ENCODE assay signal across 8 cellular contexts in the genomic region with DNA sequence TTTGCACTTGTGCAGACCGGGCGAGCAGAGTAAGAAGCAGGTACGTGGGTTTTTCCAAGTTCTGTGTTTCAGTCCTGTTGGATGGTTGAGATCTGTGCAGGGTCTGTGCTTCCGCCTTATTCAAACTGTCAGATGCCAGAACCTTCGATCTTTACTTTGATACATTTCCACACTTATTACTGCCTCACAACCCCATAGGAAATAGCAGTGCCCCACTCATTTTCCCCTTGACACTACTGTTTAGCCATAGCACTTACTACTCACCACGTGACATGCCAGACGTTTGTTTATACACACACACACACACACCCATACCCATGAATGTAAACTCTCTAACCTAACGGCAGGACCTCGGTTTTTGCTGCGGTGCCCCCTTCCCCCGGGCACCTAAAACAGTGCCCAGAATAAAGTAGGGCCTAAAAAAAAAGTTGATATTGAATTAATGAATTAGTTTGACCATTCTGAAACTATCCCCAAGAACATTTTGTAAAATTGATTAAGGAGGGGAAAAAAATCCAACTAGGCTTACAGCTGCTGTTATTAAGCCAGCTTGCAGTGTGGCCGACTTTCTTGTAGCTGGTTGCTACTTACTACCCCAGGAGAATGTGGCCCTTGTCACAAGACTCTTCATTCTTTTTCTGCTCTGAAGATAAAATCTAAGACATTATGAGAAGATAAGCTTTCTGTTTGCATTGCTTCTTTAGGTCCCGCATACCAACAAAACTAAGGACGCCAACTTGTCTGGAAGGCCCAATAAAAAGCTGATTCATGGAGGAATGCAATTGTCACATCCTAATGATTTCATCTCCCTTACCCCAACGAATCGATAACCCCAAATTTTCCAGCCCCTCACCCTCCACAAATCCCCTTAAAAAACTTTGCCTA. TPM values are rescaled to one million over a fixed set of nuclear protein-coding genes. Genes with fewer than 3 reads are reported as not detected.
DNase-seq lines count a peak whose midpoint lies in the region; ATAC-seq and TF ChIP-seq lines count a peak whose summit lies in the region.

No MANE protein-coding gene starts in this region.

- TSS peak; percentile 77 for BruUV-seq in HCT116 (replicated peaks; lab: Mats Ljungman, UMichigan)

- peaks cover 11% of the 10 kb centered on the region for H3K79me2 ChIP-seq in HCT116 (ENCODE audit: insufficient read depth, low read length)

- no peaks in the 10 kb centered on the region for H4K20me1 ChIP-seq in HCT116 (ENCODE audit: insufficient read depth)

- H3K4me1 ChIP-seq in HCT116 (ENCODE audit: control insufficient read depth in 1 of 2, insufficient read depth in 2 of 2, low read length in 2 of 2) (peaks cover 13 to 21% of the 10 kb centered on the region in 2 experiments), stomach smooth muscle (ENCODE audit: control insufficient read depth, insufficient read depth, low read length) (peaks cover 15% of the 10 kb centered on the region)

- TF ChIP-seq POLR2A in HCT116 (IDR thresholded peaks at IDR 0.05; ENCODE audit: borderline replicate concordance, extremely low read depth, insufficient read depth, insufficient read length) = peak; percentile 86

- H3K9me3 ChIP-seq in HCT116 (ENCODE audit: control insufficient read depth in 1 of 2, insufficient read depth in 1 of 2, low read depth in 1 of 2, low read length in 2 of 2) (no peaks in the 10 kb centered on the region), stomach smooth muscle (ENCODE audit: control insufficient read depth in 2 of 2, low read length in 2 of 2) (no peaks in the 10 kb centered on the region)

- peak overlapping the region; percentile 66 for H2AFZ ChIP-seq in HCT116 (ENCODE audit: low read depth, low read length, poor library complexity, severe bottlenecking)

- peak; percentile 56 for ATAC-seq in HCT116

- peak overlapping the region; percentile 76 to 93 for H3K4me3 ChIP-seq in HCT116 (replicated peaks in 1 of 2; ENCODE audit: low read depth in 1 of 2, low read length in 2 of 2)
- H3K4me3 ChIP-seq in stomach smooth muscle (ENCODE audit: low read length in 2 of 2) = peak overlapping the region; percentile 85 to 97

- no peaks in the 10 kb centered on the region for H3K9me2 ChIP-seq in HCT116 (ENCODE audit: insufficient read depth)

- no peak for TF ChIP-seq RAD21 in HCT116 (IDR thresholded peaks at IDR 0.05; ENCODE audit: low read depth)

- H3K4me1 Mint-ChIP-seq in T-helper 1 cell treated with Interleukin-12 subunit alpha and Interleukin-12 subunit beta and Interleukin-4 antibody, amounts not matched to agents 30 μg/mL and 1 μg/mL, for 36 hours (ENCODE audit: low read depth) = peaks cover 43% of the 10 kb centered on the region

- H3K27ac ChIP-seq in HCT116 (ENCODE audit: low read depth, low read length) = peak overlapping the region; percentile 94
- H3K27ac ChIP-seq in stomach smooth muscle (ENCODE audit: low read length) = peak overlapping the region; percentile 94

- intact Hi-C loops in HCT116 (cut with micrococcal nuclease) = loop anchor here (5.0 kb wide), 2 partner anchors 71 to 151 kb away; a partner anchor contains a TSS

- peak overlapping the region; percentile 95 for H3K27ac Mint-ChIP-seq in T-helper 1 cell treated with Interleukin-12 subunit alpha and Interleukin-12 subunit beta and Interleukin-4 antibody, amounts not matched to agents 30 μg/mL and 1 μg/mL, for 36 hours

- CTCF ChIA-PET in HCT116 (lab: Charles Lee) = interaction anchor here (0.7 to 2.3 kb wide), 5 partner anchors 16 to 206 kb away, joined by 3 to 11 read pairs (median 5); a partner anchor contains a TSS

- H3K4me3 Mint-ChIP-seq in T-helper 1 cell treated with Interleukin-12 subunit alpha and Interleukin-12 subunit beta and Interleukin-4 antibody, amounts not matched to agents 30 μg/mL and 1 μg/mL, for 36 hours = peak overlapping the region; percentile 96

- peak overlapping the region; percentile 85 for H3K4me2 ChIP-seq in HCT116 (ENCODE audit: low read length)

- DNase-seq in T-helper 1 cell = no peak
- DNase-seq in HCT116 (ENCODE audit: low read depth, low spot score) = no peak
- DNase-seq in NCI-H146 (lab: John Stamatoyannopoulos, UW) = peak; percentile 59
- DNase-seq in astrocyte of the hippocampus (ENCODE audit: low read depth, low spot score) = peak; percentile 25
- DNase-seq in iris pigment epithelial cell (ENCODE audit: low read depth) = peak; percentile 17
- no peak for DNase-seq in HPDE6-E6E7 (ENCODE audit: extremely low spot score)

- H3K27me3 Mint-ChIP-seq in T-helper 1 cell treated with Interleukin-12 subunit alpha and Interleukin-12 subunit beta and Interleukin-4 antibody, amounts not matched to agents 30 μg/mL and 1 μg/mL, for 36 hours (ENCODE audit: low read depth) = no peaks in the 10 kb centered on the region

- RAD21 ChIA-PET in HCT116 (lab: Charles Lee; ENCODE audit: low non-redundant PET in 1 of 2, low total read pairs in 2 of 2, uncharacterized antibody in 2 of 2, unreplicated experiment in 2 of 2) = no interaction called here

- H3K27me3 ChIP-seq in HCT116 (ENCODE audit: insufficient read depth, low read length) (no peaks in the 10 kb centered on the region), stomach smooth muscle (ENCODE audit: control insufficient read depth in 1 of 2, insufficient read depth in 2 of 2, low read length in 2 of 2) (no peaks in the 10 kb centered on the region)

- TF ChIP-seq CTCF in HCT116 (IDR thresholded peaks at IDR 0.05 in 2 of 3, conservative IDR thresholded peaks at IDR 0.05 in 1 of 3; ENCODE audit: borderline replicate concordance in 1 of 3, insufficient read depth in 1 of 3, low read depth in 2 of 3, low read length in 2 of 3) = no peak

- H3K9ac ChIP-seq in HCT116 (ENCODE audit: low read length) (peak overlapping the region; percentile 82), stomach smooth muscle (ENCODE audit: low read length in 2 of 2) (peak overlapping the region; percentile 97)

- H3K9me3 Mint-ChIP-seq in T-helper 1 cell treated with Interleukin-12 subunit alpha and Interleukin-12 subunit beta and Interleukin-4 antibody, amounts not matched to agents 30 μg/mL and 1 μg/mL, for 36 hours = no peaks in the 10 kb centered on the region

- POLR2A ChIA-PET in HCT116 (lab: Charles Lee) = interaction anchor here (0.6 to 2.1 kb wide), 4 partner anchors 12 to 246 kb away, joined by 3 to 11 read pairs (median 6); no protein-coding TSS in a partner anchor

- no peaks in the 10 kb centered on the region for H3K36me3 ChIP-seq in HCT116 (ENCODE audit: control insufficient read depth in 1 of 2, insufficient read depth in 2 of 2, low read length in 2 of 2)
- H3K36me3 ChIP-seq in stomach smooth muscle (ENCODE audit: control insufficient read depth in 2 of 2, insufficient read depth in 2 of 2, low read length in 2 of 2) = no peaks in the 10 kb centered on the region

- H3K36me3 Mint-ChIP-seq in T-helper 1 cell treated with Interleukin-12 subunit alpha and Interleukin-12 subunit beta and Interleukin-4 antibody, amounts not matched to agents 30 μg/mL and 1 μg/mL, for 36 hours (ENCODE audit: low read depth) = peaks cover 24% of the 10 kb centered on the region

TF ChIP-seq in HCT116, 20 proteins besides CTCF, POLR2A, EP300 and RAD21:
- peak; percentile 86 for TF ChIP-seq SIN3A (IDR thresholded peaks at IDR 0.05; ENCODE audit: low read depth)
- TF ChIP-seq SP1 (IDR thresholded peaks at IDR 0.05; ENCODE audit: low read depth) = peak; percentile 8; the same call in 1 of the 2 replicates
- TF ChIP-seq, protein P1, sequence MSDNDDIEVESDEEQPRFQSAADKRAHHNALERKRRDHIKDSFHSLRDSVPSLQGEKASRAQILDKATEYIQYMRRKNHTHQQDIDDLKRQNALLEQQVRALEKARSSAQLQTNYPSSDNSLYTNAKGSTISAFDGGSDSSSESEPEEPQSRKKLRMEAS (IDR thresholded peaks at IDR 0.05) = peak; percentile 25; the same call in 1 of the 2 replicates
- no peak for TF ChIP-seq ZNF274 (IDR thresholded peaks at IDR 0.05; ENCODE audit: low read depth, low read length)

RNA-seq across cellular contexts. Expression of a gene that starts 0.7 kb away (rescaled TPM):
- total RNA-seq in HCT116 (2021; ENCODE audit: unreplicated experiment) = 10.6 TPM
- 3.7 and 6.6 TPM in 2 replicates for polyA plus RNA-seq in HCT116 (2012)

Comparison
In these comparisons a context has a peak if more than half of its experiments do, and no peak if none do; other contexts are left out.
1. DNase-seq: peak in NCI-H146 (single experiment), astrocyte of the hippocampus (single experiment) and iris pigment epithelial cell (single experiment); none in T-helper 1 cell (0 of 5), HCT116 (single experiment) and HPDE6-E6E7 (single experiment).